ENCODE assay signal across 37 cellular contexts in the genomic region with DNA sequence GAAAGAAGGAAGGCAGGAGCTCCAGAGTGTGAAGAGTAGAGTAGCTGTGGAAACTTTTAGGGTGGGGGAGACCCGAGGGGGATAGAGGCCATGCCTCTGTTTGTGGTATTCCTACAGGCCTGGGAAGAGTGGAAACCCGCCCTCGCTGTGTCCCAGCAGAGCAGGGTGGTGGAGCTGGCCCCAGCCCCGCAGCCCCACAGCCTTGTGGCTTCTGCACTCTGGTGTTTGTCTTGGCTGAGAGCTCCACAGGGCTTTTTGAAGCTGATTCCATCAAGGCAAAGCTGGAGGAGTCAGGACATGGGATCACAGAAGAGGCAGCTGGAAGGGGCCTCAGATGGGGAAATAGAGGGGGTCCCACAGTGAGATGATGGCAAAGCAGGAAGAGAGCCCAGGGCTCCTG. TPM values are rescaled to one million over a fixed set of nuclear protein-coding genes. Genes with fewer than 3 reads are reported as not detected.
A peak's percentile ranks its signal among the peaks of the same experiment; 100 is the strongest.
DNase-seq lines count a peak whose midpoint lies in the region; ATAC-seq and TF ChIP-seq lines count a peak whose summit lies in the region.
"Had no signal": no experiment of that assay in that cellular context is flagged by ENCODE, and none has a peak within 500 bp of the region (broad histone marks: within the 10 kb centered on the region; RNA-seq: fewer than 3 reads in every experiment).

No MANE protein-coding gene starts in this region.

- H3K4me1 ChIP-seq in liver (ENCODE audit: control insufficient read depth in 4 of 4, insufficient read depth in 4 of 4, low read length in 3 of 4) = peaks cover 0 to 8% (median 6%) of the 10 kb centered on the region in 4 donors
- H3K4me1 ChIP-seq in Peyer's patch = peaks cover 0 to 7% (median 0%) of the 10 kb centered on the region in 4 donors
- H3K4me1 ChIP-seq: lower lobe of right lung, parathyroid adenoma, SJSA1 had no signal

- TF ChIP-seq CTCF in choroid plexus epithelial cell (conservative IDR thresholded peaks at IDR 0.05; ENCODE audit: low read depth, low read length) (no peak), liver (IDR thresholded peaks at IDR 0.05; ENCODE audit: low read depth, low read length, missing input control) (no peak), Peyer's patch (IDR thresholded peaks at IDR 0.05) (no peak)

- no peaks in the 10 kb centered on the region for H3K36me3 ChIP-seq in liver (ENCODE audit: control insufficient read depth in 4 of 4, insufficient read depth in 3 of 4, low read depth in 1 of 4, low read length in 3 of 4)
- H3K36me3 ChIP-seq in Peyer's patch = no peaks in the 10 kb centered on the region
- H3K36me3 ChIP-seq: esophagus muscularis mucosa, lower lobe of right lung, SJSA1, spleen, tibial artery, vagina had no signal

- H3K27me3 ChIP-seq in liver (ENCODE audit: control insufficient read depth in 4 of 4, insufficient read depth in 4 of 4, low read length in 3 of 4) (no peaks in the 10 kb centered on the region), Peyer's patch (no peaks in the 10 kb centered on the region)
- H3K27me3 ChIP-seq: vagina had no signal

- TF ChIP-seq POLR2A in Peyer's patch (IDR thresholded peaks at IDR 0.05) = no peak

- DNase-seq in NCI-H82 (lab: John Stamatoyannopoulos, UW) (peak; percentile 37), NCI-H82 treated with DMSO at 0.1 percent for 48 hours (lab: John Stamatoyannopoulos, UW; ENCODE audit: unreplicated experiment) (no peak), choroid plexus epithelial cell (ENCODE audit: low read depth) (peak; percentile 51), skeletal muscle cell (ENCODE audit: low read depth) (peak; percentile 36), C1 segment of cervical spinal cord (lab: John Stamatoyannopoulos, UW) (no peak), Peyer's patch (no peak)
- DNase-seq: activated CD4-positive, alpha-beta T cell treated with anti-CD3 and anti-CD28 coated beads for 48 hours; anterior cingulate cortex; caudate nucleus; GM23248; KBM-7; lower lobe of right lung; NCI-H2081; NCI-H226; NCI-H526 treated with DMSO at 0.1 percent for 48 hours; RPMI8226; stimulated activated CD4-positive, alpha-beta T cell treated with anti-CD3 and anti-CD28 coated beads, Interleukin-2, amount 100 ng/mL, for 24 hours; stimulated activated CD8-positive, alpha-beta memory T cell treated with anti-CD3 and anti-CD28 coated beads, Interleukin-4, amount 100 ng/mL, for 48 hours; stimulated activated naive CD8-positive, alpha-beta T cell treated with anti-CD3 and anti-CD28 coated beads, Interleukin-15, amount 100 ng/mL, for 72 hours; T1000; tibial artery had no signal

- TF ChIP-seq RAD21 in liver (IDR thresholded peaks at IDR 0.05) = peak; percentile 32 to 50

- H3K9ac ChIP-seq in liver (ENCODE audit: low read depth in 1 of 2, low read length in 2 of 2) = no peak overlapping the region
- H3K9ac ChIP-seq: GM23248, parathyroid adenoma had no signal

- no peak for ATAC-seq in GM18868 (IDR thresholded peaks at IDR 0.05; ENCODE audit: unreplicated experiment)
- ATAC-seq: activated naive CD4-positive, alpha-beta T cell treated with anti-CD3 and anti-CD28 coated beads, Interleukin-2, amount 50 U/mL, for 72 hours; natural killer cell treated with Interleukin-12 subunit alpha and Interleukin-12 subunit beta and Interleukin-15 and Interleukin-18, amount 100 ng/mL, for 72 hours; stimulated activated naive CD8-positive, alpha-beta T cell treated with anti-CD3 and anti-CD28 coated beads, Interleukin-15, amount 100 ng/mL, for 72 hours had no signal

- H3K4me3 ChIP-seq in choroid plexus epithelial cell (ENCODE audit: low read depth, low read length) (no peak overlapping the region), liver (ENCODE audit: low read depth in 1 of 3, low read length in 3 of 3) (no peak overlapping the region), skeletal muscle cell (ENCODE audit: low read depth, low read length) (no peak overlapping the region), Peyer's patch (no peak overlapping the region)
- H3K4me3 ChIP-seq: esophagus muscularis mucosa, GM23248, lower lobe of right lung, SJSA1, spleen, tibial artery, vagina had no signal

- 38% methylated on average over 4 of the region's 4 CpGs for WGBS in liver

- H3K27ac ChIP-seq in liver (ENCODE audit: low read depth in 1 of 2, low read length in 2 of 2) = no peak overlapping the region
- H3K27ac ChIP-seq in Peyer's patch = no peak overlapping the region
- H3K27ac ChIP-seq: esophagus muscularis mucosa, GM23248, parathyroid adenoma, SJSA1, tibial artery, vagina, VCaP had no signal

- H3K9me3 ChIP-seq in liver (ENCODE audit: control insufficient read depth in 4 of 4, low read length in 3 of 4) = no peaks in the 10 kb centered on the region
- H3K9me3 ChIP-seq in Peyer's patch = no peaks in the 10 kb centered on the region
- H3K9me3 ChIP-seq: esophagus muscularis mucosa, lower lobe of right lung, SJSA1, spleen, tibial artery, vagina had no signal

TF ChIP-seq in liver, 16 proteins besides CTCF, POLR2A, EP300 and RAD21:
- TF ChIP-seq, protein P1, sequence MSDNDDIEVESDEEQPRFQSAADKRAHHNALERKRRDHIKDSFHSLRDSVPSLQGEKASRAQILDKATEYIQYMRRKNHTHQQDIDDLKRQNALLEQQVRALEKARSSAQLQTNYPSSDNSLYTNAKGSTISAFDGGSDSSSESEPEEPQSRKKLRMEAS (IDR thresholded peaks at IDR 0.05) = no peak
- TF ChIP-seq FOXA1 (IDR thresholded peaks at IDR 0.05) = no peak
- TF ChIP-seq TAF1 (conservative IDR thresholded peaks at IDR 0.05) = no peak

RNA-seq across cellular contexts. Expression of a gene that starts 5.1 kb away (rescaled TPM):
- total RNA-seq in liver (under 1 TPM in 1 of 2 donors, not detected in 1; 0.19 TPM), Peyer's patch (not detected)
- under 1 TPM; 0.02 to 0.07 TPM for polyA plus RNA-seq in liver
- total RNA-seq: A172; activated CD8-positive, alpha-beta memory T cell treated with anti-CD3 and anti-CD28 coated beads for 36 hours; activated naive CD4-positive, alpha-beta T cell treated with anti-CD3 and anti-CD28 coated beads, Interleukin-2, amount 50 U/mL, for 72 hours; Daoy; GM23248; kidney epithelial cell; M059J; mononuclear cell; natural killer cell treated with Interleukin-12 subunit alpha and Interleukin-12 subunit beta and Interleukin-15 and Interleukin-18, amount 100 ng/mL, for 72 hours; SJSA1 had no signal
- polyA plus RNA-seq: GM23248 had no signal

RNA-seq across cellular contexts. Expression of a gene that starts 35.9 kb away (rescaled TPM):
- total RNA-seq in liver (10 to 100 TPM; 10.2 to 28.0 TPM), Peyer's patch (100 to 1,000 TPM in 1 of 4 donors, 10 to 100 TPM in 3; 38.0 to 101 (median 60.6) TPM)
- 100 to 1,000 TPM in 1 of 2 donors, 10 to 100 TPM in 1; 47.5 to 132 TPM for polyA plus RNA-seq in liver

Comparison
In these comparisons a context has a peak if more than half of its experiments do, and no peak if none do; other contexts are left out.
1. DNase-seq: peak in NCI-H82 (single experiment), choroid plexus epithelial cell (single experiment) and skeletal muscle cell (single experiment); none in NCI-H82 treated with DMSO at 0.1 percent for 48 hours (single experiment), C1 segment of cervical spinal cord (0 of 14) and Peyer's patch (0 of 3).